In genomic region chr12:119229837-119230236, GRCh38 we compare ENCODE assay signal across 9 cellular contexts. TPM values are rescaled to one million over a fixed set of nuclear protein-coding genes. Genes with fewer than 3 reads are reported as not detected.
DNase-seq lines count a peak whose midpoint lies in the region; ATAC-seq and TF ChIP-seq lines count a peak whose summit lies in the region.
"Had no signal": no experiment of that assay in that cellular context is flagged by ENCODE, and none has a peak within 500 bp of the region (broad histone marks: within the 10 kb centered on the region; RNA-seq: fewer than 3 reads in every experiment).

No MANE protein-coding gene starts in this region.

- H3K27ac ChIP-seq in GM23338 (ENCODE audit: low read depth): no peak overlapping the region
- H3K27ac ChIP-seq in neuronal stem cell (replicated peaks; ENCODE audit: low read length): peak overlapping the region; percentile 9

- H3F3A ChIP-seq in GM23338 (replicated peaks; ENCODE audit: low read depth): no peaks in the 10 kb centered on the region

- H3K36me3 Mint-ChIP-seq in GM23338 (ENCODE audit: low read depth): no peaks in the 10 kb centered on the region
- no peaks in the 10 kb centered on the region for H3K36me3 Mint-ChIP-seq in activated T-helper 2 cell treated with anti-CD3 and anti-CD28 coated beads, Interferon-gamma antibody, Interleukin-2, Interleukin-4, amounts not matched to agents 10 μg/mL and 5 μg/mL and 100 μg/mL, durations not matched to agents 14 hours and 24 hours and 36 hours (ENCODE audit: low read depth)

- TF ChIP-seq CTCF in GM23338 (conservative IDR thresholded peaks at IDR 0.05; ENCODE audit: low read depth in 2 of 2) (no peak), epithelial cell of proximal tubule (conservative IDR thresholded peaks at IDR 0.05; ENCODE audit: low read depth, low read length) (no peak)

- no peaks in the 10 kb centered on the region for H3K79me1 ChIP-seq in neuronal stem cell (ENCODE audit: low read depth, low read length)

- H4K91ac ChIP-seq in neuronal stem cell (ENCODE audit: low read depth, low read length, poor library complexity): no peak overlapping the region

- H3K4me1 ChIP-seq in GM23338 (ENCODE audit: insufficient read depth) (peaks cover 9% of the 10 kb centered on the region; the same call in 1 of the 2 replicates), neuronal stem cell (ENCODE audit: control insufficient read depth in 2 of 2, insufficient read depth in 1 of 2, low read depth in 1 of 2, low read length in 2 of 2) (peaks cover 0 to 4% of the 10 kb centered on the region in 2 donors)

- H3K14ac ChIP-seq in neuronal stem cell (ENCODE audit: low read length): no peak overlapping the region

- no peak overlapping the region; the same call in 2 of the 3 replicates for H3K4me3 Mint-ChIP-seq in GM23338
- H3K4me3 Mint-ChIP-seq in activated T-helper 2 cell treated with anti-CD3 and anti-CD28 coated beads, Interferon-gamma antibody, Interleukin-2, Interleukin-4, amounts not matched to agents 10 μg/mL and 5 μg/mL and 100 μg/mL, durations not matched to agents 14 hours and 24 hours and 36 hours (ENCODE audit: low read depth): no peak overlapping the region
- H3K4me3 Mint-ChIP-seq: dendritic cell treated with granulocyte-macrophage colony-stimulating factor and Interleukin-4, amounts not matched to agents 40 ng/mL and 50 ng/mL, for 4 days had no signal

- no peak overlapping the region for H3K23ac ChIP-seq in neuronal stem cell (ENCODE audit: low read depth, low read length, poor library complexity)

- H2BK5ac ChIP-seq in neuronal stem cell (ENCODE audit: low read length): no peak overlapping the region

- DNase-seq in GM23338 (ENCODE audit: low spot score) (peak; percentile 91), NCI-H69 (lab: John Stamatoyannopoulos, UW) (peak; percentile 78), epithelial cell of proximal tubule (ENCODE audit: low read depth) (peak; percentile 4), neuronal stem cell (ENCODE audit: low spot score) (peak; percentile 71)
- no peak for DNase-seq in effector CD8-positive, alpha-beta T cell (lab: John Stamatoyannopoulos, UW)
- DNase-seq in activated T-helper 2 cell treated with anti-CD3 and anti-CD28 coated beads, Interferon-gamma antibody, Interleukin-2, Interleukin-4, amounts not matched to agents 10 μg/mL and 5 μg/mL and 100 μg/mL, durations not matched to agents 14 hours and 24 hours and 36 hours (ENCODE audit: low spot score): no peak

- H3K4ac ChIP-seq in neuronal stem cell (ENCODE audit: low read length): no peak overlapping the region

- no peak overlapping the region for H2AK5ac ChIP-seq in neuronal stem cell (ENCODE audit: low read depth, low read length)

- peak; percentile 89 for ATAC-seq in GM23338
- ATAC-seq in GM21529 (IDR thresholded peaks at IDR 0.05; ENCODE audit: unreplicated experiment): no peak
- no peak for ATAC-seq in GM18520 (IDR thresholded peaks at IDR 0.05; ENCODE audit: unreplicated experiment)

- H2BK120ac ChIP-seq in neuronal stem cell (ENCODE audit: low read depth, low read length): no peak overlapping the region

- peaks cover 3% of the 10 kb centered on the region; the same call in 2 of the 3 replicates for H3K9me3 Mint-ChIP-seq in GM23338
- no peaks in the 10 kb centered on the region for H3K9me3 Mint-ChIP-seq in activated T-helper 2 cell treated with anti-CD3 and anti-CD28 coated beads, Interferon-gamma antibody, Interleukin-2, Interleukin-4, amounts not matched to agents 10 μg/mL and 5 μg/mL and 100 μg/mL, durations not matched to agents 14 hours and 24 hours and 36 hours
- H3K9me3 Mint-ChIP-seq: dendritic cell treated with granulocyte-macrophage colony-stimulating factor and Interleukin-4, amounts not matched to agents 40 ng/mL and 50 ng/mL, for 4 days had no signal

- no peaks in the 10 kb centered on the region for H3K27me3 ChIP-seq in GM23338 (ENCODE audit: insufficient read depth)
- H3K27me3 ChIP-seq in neuronal stem cell (ENCODE audit: control insufficient read depth in 3 of 3, insufficient read depth in 3 of 3, low read depth in 1 of 3, low read length in 3 of 3): no peaks in the 10 kb centered on the region

- no peak overlapping the region for H3K18ac ChIP-seq in neuronal stem cell (ENCODE audit: low read length)

- H3K27me3 Mint-ChIP-seq in GM23338 (ENCODE audit: insufficient read depth, low read depth, poor library complexity): peaks cover 26% of the 10 kb centered on the region
- H3K27me3 Mint-ChIP-seq in activated T-helper 2 cell treated with anti-CD3 and anti-CD28 coated beads, Interferon-gamma antibody, Interleukin-2, Interleukin-4, amounts not matched to agents 10 μg/mL and 5 μg/mL and 100 μg/mL, durations not matched to agents 14 hours and 24 hours and 36 hours (ENCODE audit: low read depth): no peaks in the 10 kb centered on the region
- H3K27me3 Mint-ChIP-seq: dendritic cell treated with granulocyte-macrophage colony-stimulating factor and Interleukin-4, amounts not matched to agents 40 ng/mL and 50 ng/mL, for 4 days had no signal

- H4K8ac ChIP-seq in neuronal stem cell (ENCODE audit: low read depth, low read length): no peak overlapping the region

- intact Hi-C loops in activated T-helper 2 cell treated with anti-CD3 and anti-CD28 coated beads, Interferon-gamma antibody, Interleukin-2, Interleukin-4, amounts not matched to agents 10 μg/mL and 5 μg/mL and 100 μg/mL, durations not matched to agents 14 hours and 24 hours and 36 hours (cut with micrococcal nuclease): no loop called here

- no peaks in the 10 kb centered on the region; the same call in 1 of the 2 replicates for H3K9me2 ChIP-seq in GM23338 (ENCODE audit: insufficient read depth)

- no peaks in the 10 kb centered on the region for H3K9me3 ChIP-seq in neuronal stem cell (replicated peaks in 1 of 2; ENCODE audit: control insufficient read depth in 2 of 2, insufficient read depth in 1 of 2, low read depth in 1 of 2, low read length in 2 of 2)

- no peak overlapping the region for H3K9ac ChIP-seq in neuronal stem cell (ENCODE audit: low read depth, low read length, poor library complexity)

- H3K4me2 ChIP-seq in GM23338: peak overlapping the region; percentile 26; the same call in 1 of the 2 replicates
- H3K4me2 ChIP-seq in neuronal stem cell (ENCODE audit: insufficient read depth, low read length, poor library complexity, severe bottlenecking): peak overlapping the region; percentile 35

- no peak overlapping the region for H2AFZ ChIP-seq in GM23338
- peak overlapping the region; percentile 57 for H2AFZ ChIP-seq in neuronal stem cell (ENCODE audit: low read length)

- H3K79me2 ChIP-seq in GM23338 (replicated peaks; ENCODE audit: insufficient read depth): no peaks in the 10 kb centered on the region

- H2BK15ac ChIP-seq in neuronal stem cell (ENCODE audit: low read length): no peak overlapping the region

- no CpG with 5 or more reads among the region's 9 CpGs for WGBS in neuronal stem cell (ENCODE audit: extremely low coverage in 2 of 2, insufficient read length in 2 of 2, insufficient replicate concordance in 1 of 2), 2 donors

- peak overlapping the region; percentile 86 for H3K27ac Mint-ChIP-seq in GM23338
- no peak overlapping the region for H3K27ac Mint-ChIP-seq in activated T-helper 2 cell treated with anti-CD3 and anti-CD28 coated beads, Interferon-gamma antibody, Interleukin-2, Interleukin-4, amounts not matched to agents 10 μg/mL and 5 μg/mL and 100 μg/mL, durations not matched to agents 14 hours and 24 hours and 36 hours
- H3K27ac Mint-ChIP-seq: dendritic cell treated with granulocyte-macrophage colony-stimulating factor and Interleukin-4, amounts not matched to agents 40 ng/mL and 50 ng/mL, for 4 days had no signal

- H3K4me3 ChIP-seq in GM23338 (peak overlapping the region; percentile 26; the same call in 1 of the 2 replicates), epithelial cell of proximal tubule (ENCODE audit: low read depth, low read length) (peak overlapping the region; percentile 40), neuronal stem cell (ENCODE audit: low read length in 2 of 2) (no peak overlapping the region)

- peaks cover 41% of the 10 kb centered on the region for H3K4me1 Mint-ChIP-seq in GM23338
- no peaks in the 10 kb centered on the region for H3K4me1 Mint-ChIP-seq in activated T-helper 2 cell treated with anti-CD3 and anti-CD28 coated beads, Interferon-gamma antibody, Interleukin-2, Interleukin-4, amounts not matched to agents 10 μg/mL and 5 μg/mL and 100 μg/mL, durations not matched to agents 14 hours and 24 hours and 36 hours (ENCODE audit: low read depth)

- H3K36me3 ChIP-seq in GM23338 (ENCODE audit: insufficient read depth): no peaks in the 10 kb centered on the region
- no peaks in the 10 kb centered on the region for H3K36me3 ChIP-seq in neuronal stem cell (replicated peaks in 1 of 2; ENCODE audit: control insufficient read depth in 2 of 2, insufficient read depth in 2 of 2, low read length in 2 of 2)

- no peaks in the 10 kb centered on the region for H4K20me1 ChIP-seq in GM23338 (replicated peaks; ENCODE audit: insufficient read depth)

- H2BK12ac ChIP-seq in neuronal stem cell (ENCODE audit: low read length): no peak overlapping the region

TF ChIP-seq in GM23338, 12 proteins besides CTCF, POLR2A, EP300 and RAD21 (continues in another document):
- TF ChIP-seq ZNF114 (CRISPR knock-in tag; IDR thresholded peaks at IDR 0.05): no peak

RNA-seq across cellular contexts. Expression of gene HSPB8, which starts 51.1 kb away (rescaled TPM):
- total RNA-seq in GM23338 (2014; rRNA removed; shearing (Covaris generic)): 4.7 and 4.8 TPM in 2 replicates
- 3.5 and 4.3 TPM in 2 replicates for polyA plus RNA-seq in GM23338 (2016; fragmentation: Nextera tagmentation; extraction: Ambion mirVana)
- total RNA-seq in epithelial cell of proximal tubule: 18.6 and 32.3 TPM in 2 replicates
- polyA plus RNA-seq in neuronal stem cell (2013, experiment 1 of 2): 0.17 TPM
- 0.18 TPM for polyA plus RNA-seq in neuronal stem cell (2013, experiment 2 of 2)
- total RNA-seq in activated T-helper 2 cell treated with anti-CD3 and anti-CD28 coated beads, Interferon-gamma antibody, Interleukin-2, Interleukin-4, amounts not matched to agents 10 μg/mL and 5 μg/mL and 100 μg/mL, durations not matched to agents 14 hours and 24 hours and 36 hours: not detected in 2 replicates

Comparison
In these comparisons a context has a peak if more than half of its experiments do, and no peak if none do; other contexts are left out.
1. DNase-seq: peak in GM23338 (single experiment), NCI-H69 (single experiment), epithelial cell of proximal tubule (single experiment) and neuronal stem cell (single experiment); none in effector CD8-positive, alpha-beta T cell (single experiment) and activated T-helper 2 cell treated with anti-CD3 and anti-CD28 coated beads, Interferon-gamma antibody, Interleukin-2, Interleukin-4, amounts not matched to agents 10 μg/mL and 5 μg/mL and 100 μg/mL, durations not matched to agents 14 hours and 24 hours and 36 hours (single experiment).
2. H3K4me3 ChIP-seq: peak in GM23338 (single experiment) and epithelial cell of proximal tubule (single experiment); none in neuronal stem cell (0 of 2).